1 cellular context compared by ENCODE assay signal in genomic region chr19:3136684-3137055, GRCh38.
TF ChIP-seq lines count a peak whose summit lies in the region.

No MANE protein-coding gene starts in this region.

TF ChIP-seq in IMR-90, 13 proteins besides CTCF, POLR2A, EP300 and RAD21:
- TF ChIP-seq, protein P1, sequence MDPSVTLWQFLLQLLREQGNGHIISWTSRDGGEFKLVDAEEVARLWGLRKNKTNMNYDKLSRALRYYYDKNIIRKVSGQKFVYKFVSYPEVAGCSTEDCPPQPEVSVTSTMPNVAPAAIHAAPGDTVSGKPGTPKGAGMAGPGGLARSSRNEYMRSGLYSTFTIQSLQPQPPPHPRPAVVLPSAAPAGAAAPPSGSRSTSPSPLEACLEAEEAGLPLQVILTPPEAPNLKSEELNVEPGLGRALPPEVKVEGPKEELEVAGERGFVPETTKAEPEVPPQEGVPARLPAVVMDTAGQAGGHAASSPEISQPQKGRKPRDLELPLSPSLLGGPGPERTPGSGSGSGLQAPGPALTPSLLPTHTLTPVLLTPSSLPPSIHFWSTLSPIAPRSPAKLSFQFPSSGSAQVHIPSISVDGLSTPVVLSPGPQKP (IDR thresholded peaks at IDR 0.05; ENCODE audit: borderline replicate concordance, low read depth, low read length): no peak
- TF ChIP-seq USF2 (IDR thresholded peaks at IDR 0.05; ENCODE audit: low read depth, low read length) (no peak), NFE2L2 (IDR thresholded peaks at IDR 0.05; ENCODE audit: low read depth, low read length) (no peak), CHD1 (IDR thresholded peaks at IDR 0.05; ENCODE audit: low read depth, low read length) (no peak), BHLHE40 (IDR thresholded peaks at IDR 0.05; ENCODE audit: low read depth, low read length) (no peak), CEBPB (IDR thresholded peaks at IDR 0.05; ENCODE audit: low read depth, low read length) (no peak), FOS (IDR thresholded peaks at IDR 0.05; ENCODE audit: low read depth, low read length) (no peak), MXI1 (IDR thresholded peaks at IDR 0.05; ENCODE audit: borderline replicate concordance, low read depth, low read length) (no peak), MAZ (IDR thresholded peaks at IDR 0.05; ENCODE audit: borderline replicate concordance, low read depth, low read length) (no peak)
TF ChIP-seq in IMR-90: peak in this region for 0.
